ENCODE assay signal across 23 cellular contexts in genomic region chr2:198351647-198352046, GRCh38.
"Had no signal": no experiment of that assay in that cellular context is flagged by ENCODE, and none has a peak within 500 bp of the region (broad histone marks: within the 10 kb centered on the region; RNA-seq: fewer than 3 reads in every experiment).

No MANE protein-coding gene starts in this region.

- H3K4me3 Mint-ChIP-seq: effector memory CD8-positive, alpha-beta T cell; natural killer cell; stimulated activated memory B cell treated with anti-CD40 and anti-IgM and Interleukin-4, amounts not matched to agents 10 μg/mL and 1 μg/mL and 100 μg/mL, for 72 hours had no signal

- H3K9me3 Mint-ChIP-seq: effector memory CD8-positive, alpha-beta T cell; natural killer cell; stimulated activated memory B cell treated with anti-CD40 and anti-IgM and Interleukin-4, amounts not matched to agents 10 μg/mL and 1 μg/mL and 100 μg/mL, for 72 hours had no signal

- H3K4me1 Mint-ChIP-seq: natural killer cell; stimulated activated memory B cell treated with anti-CD40 and anti-IgM and Interleukin-4, amounts not matched to agents 10 μg/mL and 1 μg/mL and 100 μg/mL, for 72 hours had no signal

- H3K27ac Mint-ChIP-seq: effector memory CD8-positive, alpha-beta T cell; natural killer cell; stimulated activated memory B cell treated with anti-CD40 and anti-IgM and Interleukin-4, amounts not matched to agents 10 μg/mL and 1 μg/mL and 100 μg/mL, for 72 hours had no signal

- H3K36me3 Mint-ChIP-seq: natural killer cell; stimulated activated memory B cell treated with anti-CD40 and anti-IgM and Interleukin-4, amounts not matched to agents 10 μg/mL and 1 μg/mL and 100 μg/mL, for 72 hours had no signal

- H3K4me1 ChIP-seq: esophagus squamous epithelium, heart left ventricle, left lung, right atrium auricular region, tibial nerve, upper lobe of right lung, uterus had no signal

- H3K27me3 Mint-ChIP-seq: stimulated activated memory B cell treated with anti-CD40 and anti-IgM and Interleukin-4, amounts not matched to agents 10 μg/mL and 1 μg/mL and 100 μg/mL, for 72 hours had no signal

- H3K27me3 ChIP-seq: esophagus squamous epithelium, ovary, right atrium auricular region, tibial nerve, upper lobe of right lung, uterus had no signal

- DNase-seq: dermis blood vessel endothelial cell; effector memory CD8-positive, alpha-beta T cell; erythroblast; esophagus squamous epithelium; heart left ventricle; left cardiac atrium; left lung; mesendoderm; natural killer cell; occipital lobe; ovary; stimulated activated CD4-positive, alpha-beta T cell treated with anti-CD3 and anti-CD28 coated beads, Interleukin-4, amount 100 ng/mL, for 4 hours; stimulated activated naive CD8-positive, alpha-beta T cell treated with anti-CD3 and anti-CD28 coated beads, Interleukin-15, Interleukin-2, amounts not matched to agents 100 U/mL and 50 U/mL, for 24 hours; upper lobe of right lung; uterus had no signal

- H3K27ac ChIP-seq: coronary artery, esophagus squamous epithelium, heart left ventricle, hepatocyte, left lung, ovary, right atrium auricular region, thoracic aorta, tibial nerve, upper lobe of right lung, uterus had no signal

- H3K36me3 ChIP-seq: esophagus squamous epithelium, heart left ventricle, left lung, ovary, right atrium auricular region, thoracic aorta, tibial nerve, upper lobe of right lung, uterus had no signal

- H3K9me3 ChIP-seq: esophagus squamous epithelium, heart left ventricle, left lung, ovary, right atrium auricular region, thoracic aorta, tibial nerve, upper lobe of right lung, uterus had no signal

- ATAC-seq: effector memory CD8-positive, alpha-beta T cell; heart left ventricle; left cardiac atrium; left lung; natural killer cell; sciatic nerve; stimulated activated memory B cell treated with anti-CD40 and anti-IgM and Interleukin-4, amounts not matched to agents 10 μg/mL and 1 μg/mL and 100 μg/mL, for 72 hours; stimulated activated naive CD8-positive, alpha-beta T cell treated with anti-CD3 and anti-CD28 coated beads, Interleukin-15, Interleukin-2, amounts not matched to agents 100 U/mL and 50 U/mL, for 24 hours; upper lobe of right lung had no signal

- H3K4me3 ChIP-seq: coronary artery, esophagus squamous epithelium, heart left ventricle, hepatocyte, left lung, ovary, right atrium auricular region, smooth muscle cell, thoracic aorta, tibial nerve, upper lobe of right lung, uterus had no signal
